ENCODE assay signal across 10 cellular contexts in the genomic region with DNA sequence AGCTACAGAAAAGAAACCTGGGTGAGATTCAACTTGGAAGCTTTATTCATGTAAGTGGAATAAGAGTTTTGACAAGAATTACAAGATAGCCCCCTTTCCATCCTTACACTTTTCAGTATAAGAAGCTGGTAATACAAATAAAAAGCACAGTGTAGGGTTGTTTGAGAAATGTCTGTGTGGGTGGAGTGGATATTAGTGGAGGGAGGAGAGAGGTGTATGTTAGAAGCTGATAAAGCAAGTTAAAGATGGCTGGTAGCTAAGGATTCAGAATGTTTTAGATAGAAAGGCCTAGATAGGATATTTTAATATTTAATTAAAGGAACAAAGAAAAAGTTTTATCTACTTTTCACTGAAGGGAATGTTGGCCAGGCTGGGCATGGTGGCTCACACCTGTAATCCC. TPM values are rescaled to one million over a fixed set of nuclear protein-coding genes. Genes with fewer than 3 reads are reported as not detected.
DNase-seq lines count a peak whose midpoint lies in the region; ATAC-seq and TF ChIP-seq lines count a peak whose summit lies in the region.
"Had no signal": no experiment of that assay in that cellular context is flagged by ENCODE, and none has a peak within 500 bp of the region (broad histone marks: within the 10 kb centered on the region; RNA-seq: fewer than 3 reads in every experiment).

No MANE protein-coding gene starts in this region.

- peaks cover 4% of the 10 kb centered on the region for H3K9me3 Mint-ChIP-seq in natural killer cell treated with Interleukin-12 subunit alpha and Interleukin-12 subunit beta and Interleukin-15 and Interleukin-18, amount 100 ng/mL, for 72 hours

- intact Hi-C loops in ascending aorta (cut with DNase I) = no loop called here

- no peaks in the 10 kb centered on the region for H3K27me3 Mint-ChIP-seq in natural killer cell treated with Interleukin-12 subunit alpha and Interleukin-12 subunit beta and Interleukin-15 and Interleukin-18, amount 100 ng/mL, for 72 hours

- H3K4me3 Mint-ChIP-seq in natural killer cell treated with Interleukin-12 subunit alpha and Interleukin-12 subunit beta and Interleukin-15 and Interleukin-18, amount 100 ng/mL, for 72 hours = peak overlapping the region; percentile 79

- peaks cover 0 to 8% of the 10 kb centered on the region in 2 donors for H3K4me1 ChIP-seq in ascending aorta

- H3K27ac ChIP-seq in ascending aorta = peak overlapping the region; percentile 53 to 63

- DNase-seq in GM12865 (ENCODE audit: low read depth) = peak; percentile 21
- no peak for DNase-seq in ascending aorta (ENCODE audit: low spot score in 2 of 2)
- DNase-seq in natural killer cell treated with Interleukin-12 subunit alpha and Interleukin-12 subunit beta and Interleukin-15 and Interleukin-18, amount 100 ng/mL, for 72 hours (ENCODE audit: low spot score) = no peak
- DNase-seq in GM13977 (ENCODE audit: low spot score) = no peak
- no peak for DNase-seq in MG63
- DNase-seq in NCI-H82 treated with DMSO at 0.1 percent for 48 hours (lab: John Stamatoyannopoulos, UW; ENCODE audit: unreplicated experiment) = no peak
- DNase-seq: NCI-H524, substantia nigra had no signal

- H3K36me3 Mint-ChIP-seq in natural killer cell treated with Interleukin-12 subunit alpha and Interleukin-12 subunit beta and Interleukin-15 and Interleukin-18, amount 100 ng/mL, for 72 hours = no peaks in the 10 kb centered on the region

- H3K27me3 ChIP-seq in ascending aorta (no peaks in the 10 kb centered on the region), MG63 (no peaks in the 10 kb centered on the region)

- H3K4me3 ChIP-seq in GM12865 (ENCODE audit: low read depth, low read length) (peak overlapping the region; percentile 44), ascending aorta (no peak overlapping the region), MG63 (no peak overlapping the region)

- H3K36me3 ChIP-seq in ascending aorta = no peaks in the 10 kb centered on the region
- H3K36me3 ChIP-seq in MG63 = no peaks in the 10 kb centered on the region

- H3K4me1 Mint-ChIP-seq in natural killer cell treated with Interleukin-12 subunit alpha and Interleukin-12 subunit beta and Interleukin-15 and Interleukin-18, amount 100 ng/mL, for 72 hours (ENCODE audit: low read depth in 2 of 2) = peaks cover 34 to 35% of the 10 kb centered on the region in 2 donors

- H3K9me3 ChIP-seq in ascending aorta (no peaks in the 10 kb centered on the region), MG63 (no peaks in the 10 kb centered on the region)

- peak overlapping the region; percentile 96 for H3K27ac Mint-ChIP-seq in natural killer cell treated with Interleukin-12 subunit alpha and Interleukin-12 subunit beta and Interleukin-15 and Interleukin-18, amount 100 ng/mL, for 72 hours

- TF ChIP-seq CTCF in GM12865 (IDR thresholded peaks at IDR 0.05; ENCODE audit: insufficient read depth, low read depth, low read length, missing control alignments) (no peak), ascending aorta (IDR thresholded peaks at IDR 0.05) (no peak), GM13977 (IDR thresholded peaks at IDR 0.05; ENCODE audit: extremely low read depth, insufficient read depth, missing control alignments) (no peak)

- peak; percentile 26 for ATAC-seq in HG02852 (IDR thresholded peaks at IDR 0.05; ENCODE audit: unreplicated experiment)
- no peak for ATAC-seq in natural killer cell treated with Interleukin-12 subunit alpha and Interleukin-12 subunit beta and Interleukin-15 and Interleukin-18, amount 100 ng/mL, for 72 hours
- ATAC-seq in HG02870 (IDR thresholded peaks at IDR 0.05; ENCODE audit: unreplicated experiment) = no peak

- in situ Hi-C loops in GM13977 (cut with MboI; ENCODE audit: low pct_unique_long_range_greater_than_20kb, low sequenced_read_pairs, unreplicated experiment) = no loop called here

RNA-seq across cellular contexts. Expression of a gene that starts 12.5 kb away (rescaled TPM):
- not detected for total RNA-seq in ascending aorta
- under 1 TPM; 0.14 to 0.50 TPM for total RNA-seq in natural killer cell treated with Interleukin-12 subunit alpha and Interleukin-12 subunit beta and Interleukin-15 and Interleukin-18, amount 100 ng/mL, for 72 hours
- not detected in 2 replicates for total RNA-seq in MG63 (2014; rRNA removed; shearing (Covaris generic); ENCODE audit: low replicate concordance)
